Comparison of ENCODE assay signal across 13 cellular contexts in genomic region chr6:19554356-19555225, GRCh38.
DNase-seq lines count a peak whose midpoint lies in the region; ATAC-seq lines count a peak whose summit lies in the region.
"Had no signal": no experiment of that assay in that cellular context is flagged by ENCODE, and none has a peak within 500 bp of the region (broad histone marks: within the 10 kb centered on the region; RNA-seq: fewer than 3 reads in every experiment).

No MANE protein-coding gene starts in this region.

- peak in 1 of 2 donors; percentile 54 for ATAC-seq in left cardiac atrium
- no peak for ATAC-seq in Right ventricle myocardium inferior
- no peak for ATAC-seq in GM21515 (IDR thresholded peaks at IDR 0.05; ENCODE audit: unreplicated experiment)
- no peak for ATAC-seq in HG02938 (IDR thresholded peaks at IDR 0.05; ENCODE audit: unreplicated experiment)
- ATAC-seq: activated CD4-positive, CD25-positive, alpha-beta regulatory T cell treated with anti-CD3 and anti-CD28 coated beads, Interleukin-2, amount 50 U/mL, for 24 hours; Panc1 had no signal

- intact Hi-C loops in left cardiac atrium (cut with DNase I): no loop called here
- intact Hi-C loops in Right ventricle myocardium inferior (cut with DNase I): no loop called here

- DNase-seq in left cardiac atrium (peak; percentile 25), Right ventricle myocardium inferior (ENCODE audit: missing footprints) (no peak), NCI-H2196 treated with DMSO at 0.1 percent for 48 hours (lab: John Stamatoyannopoulos, UW; ENCODE audit: unreplicated experiment) (peak; percentile 52), cerebellum (ENCODE audit: low spot score) (peak; percentile 73), NOMO-1 treated with DMSO at 0.1 percent for 48 hours (lab: John Stamatoyannopoulos, UW; ENCODE audit: unreplicated experiment) (no peak)
- DNase-seq in stimulated activated naive CD4-positive, alpha-beta T cell (lab: John Stamatoyannopoulos, UW): no peak
- DNase-seq: HFFc6, NCI-H2227 treated with DMSO at 0.1 percent for 48 hours, T-helper 1 cell had no signal

Comparison
In these comparisons a context has a peak if more than half of its experiments do, and no peak if none do; other contexts are left out.
1. DNase-seq: peak in left cardiac atrium (single experiment), NCI-H2196 treated with DMSO at 0.1 percent for 48 hours (single experiment) and cerebellum (single experiment); none in Right ventricle myocardium inferior (single experiment), stimulated activated naive CD4-positive, alpha-beta T cell (0 of 6) and NOMO-1 treated with DMSO at 0.1 percent for 48 hours (single experiment).